ENCODE assay signal across 8 cellular contexts in the genomic region with DNA sequence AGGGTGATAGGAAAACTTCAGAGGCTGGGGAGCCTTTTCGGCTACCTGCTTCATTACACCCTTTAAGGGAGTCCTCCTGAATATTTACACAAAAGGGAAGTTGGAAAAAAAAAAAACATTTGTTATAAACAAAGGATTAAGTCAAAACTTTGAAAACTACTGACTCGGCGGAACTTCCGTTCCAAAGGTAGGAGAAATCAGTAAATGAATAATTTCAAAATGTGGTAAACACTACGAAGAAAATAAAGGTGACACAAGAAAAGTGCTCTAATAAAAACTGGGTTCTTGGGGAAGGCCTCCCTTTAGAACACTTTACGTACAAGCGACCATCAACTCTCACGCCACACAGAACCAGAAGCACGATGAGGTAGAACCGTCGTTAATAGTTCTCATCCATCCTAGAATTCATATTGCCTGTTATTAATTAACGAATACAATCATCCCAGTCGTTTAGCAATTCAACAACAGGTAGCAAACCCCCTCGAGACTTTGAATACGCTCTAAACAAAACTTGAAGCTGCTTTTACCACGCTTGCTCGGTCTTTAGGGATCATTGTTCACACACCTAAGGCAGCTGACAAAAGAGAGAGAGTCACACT. TPM values are rescaled to one million over a fixed set of nuclear protein-coding genes. Genes with fewer than 3 reads are reported as not detected.
DNase-seq lines count a peak whose midpoint lies in the region; ATAC-seq and TF ChIP-seq lines count a peak whose summit lies in the region.

No MANE protein-coding gene starts in this region.

- H3K4me1 ChIP-seq in iPS DF 6.9 (ENCODE audit: control insufficient read depth, insufficient read depth, low read length) (peaks cover 2% of the 10 kb centered on the region), smooth muscle cell (ENCODE audit: low read depth) (peaks cover 22% of the 10 kb centered on the region)

- WGBS in iPS DF 6.9 (ENCODE audit: insufficient coverage, insufficient read length) = no CpG with 5 or more reads among the region's 17 CpGs
- WGBS in smooth muscle cell (ENCODE audit: low lambda C conversion rate) = under 1% methylated on average over 17 of the region's 17 CpGs

- H3K27me3 ChIP-seq in iPS DF 6.9 (ENCODE audit: control insufficient read depth, insufficient read depth, low read length) (no peaks in the 10 kb centered on the region), smooth muscle cell (ENCODE audit: low read depth) (no peaks in the 10 kb centered on the region)

- H3K9me3 Mint-ChIP-seq in activated T-helper 1 cell treated with anti-CD3 and anti-CD28 coated beads, Interleukin-12 subunit alpha, Interleukin-12 subunit beta, Interleukin-2, Interleukin-4 antibody, amounts not matched to agents 30 ng/mL and 10 ng/mL and 1 ng/mL, durations not matched to agents 14 hours and 24 hours and 36 hours = no peaks in the 10 kb centered on the region

- intact Hi-C loops in activated T-helper 1 cell treated with anti-CD3 and anti-CD28 coated beads, Interleukin-12 subunit alpha, Interleukin-12 subunit beta, Interleukin-2, Interleukin-4 antibody, amounts not matched to agents 30 ng/mL and 10 ng/mL and 1 ng/mL, durations not matched to agents 14 hours and 24 hours and 36 hours (cut with micrococcal nuclease) = loop anchor here (1.0 to 10.0 kb wide), 9 partner anchors 8 to 1311 kb away; a partner anchor contains a TSS

- no peak for ATAC-seq in HG02610 (IDR thresholded peaks at IDR 0.05; ENCODE audit: unreplicated experiment)

- peaks cover 8% of the 10 kb centered on the region for H3F3A ChIP-seq in smooth muscle cell (ENCODE audit: low read depth)

- peaks cover 7% of the 10 kb centered on the region for H3K36me3 Mint-ChIP-seq in activated T-helper 1 cell treated with anti-CD3 and anti-CD28 coated beads, Interleukin-12 subunit alpha, Interleukin-12 subunit beta, Interleukin-2, Interleukin-4 antibody, amounts not matched to agents 30 ng/mL and 10 ng/mL and 1 ng/mL, durations not matched to agents 14 hours and 24 hours and 36 hours (ENCODE audit: low read depth)

- peak overlapping the region; percentile 92 for H3K4me2 ChIP-seq in smooth muscle cell

- peaks cover 28% of the 10 kb centered on the region for H3K4me1 Mint-ChIP-seq in activated T-helper 1 cell treated with anti-CD3 and anti-CD28 coated beads, Interleukin-12 subunit alpha, Interleukin-12 subunit beta, Interleukin-2, Interleukin-4 antibody, amounts not matched to agents 30 ng/mL and 10 ng/mL and 1 ng/mL, durations not matched to agents 14 hours and 24 hours and 36 hours (ENCODE audit: low read depth)

- no peaks in the 10 kb centered on the region for H3K36me3 ChIP-seq in iPS DF 6.9 (ENCODE audit: control insufficient read depth, insufficient read depth, low read length)
- H3K36me3 ChIP-seq in smooth muscle cell (ENCODE audit: low read depth) = no peaks in the 10 kb centered on the region

- TF ChIP-seq CTCF in smooth muscle cell (IDR thresholded peaks at IDR 0.05; ENCODE audit: borderline replicate concordance, insufficient read depth, poor library complexity, severe bottlenecking) = no peak

- H3K27me3 Mint-ChIP-seq in activated T-helper 1 cell treated with anti-CD3 and anti-CD28 coated beads, Interleukin-12 subunit alpha, Interleukin-12 subunit beta, Interleukin-2, Interleukin-4 antibody, amounts not matched to agents 30 ng/mL and 10 ng/mL and 1 ng/mL, durations not matched to agents 14 hours and 24 hours and 36 hours (ENCODE audit: insufficient read depth) = no peaks in the 10 kb centered on the region

- H3K27ac ChIP-seq in iPS DF 6.9 (ENCODE audit: low read length) = no peak overlapping the region
- H3K27ac ChIP-seq in smooth muscle cell (ENCODE audit: low read depth) = peak overlapping the region; percentile 94

- H3K9me3 ChIP-seq in iPS DF 6.9 (ENCODE audit: control insufficient read depth, insufficient read depth, low read length) (no peaks in the 10 kb centered on the region), smooth muscle cell (replicated peaks; ENCODE audit: low read depth) (no peaks in the 10 kb centered on the region)

- peaks cover 48% of the 10 kb centered on the region for H4K20me1 ChIP-seq in smooth muscle cell (ENCODE audit: low read depth)

- H2AFZ ChIP-seq in smooth muscle cell (ENCODE audit: low read depth) = peak overlapping the region; percentile 85

- DNase-seq in NCI-H1105 treated with DMSO at 0.1 percent for 48 hours (lab: John Stamatoyannopoulos, UW) = peak; percentile 26
- DNase-seq in NCI-H1105 (lab: John Stamatoyannopoulos, UW) = no peak
- peak; percentile 33 for DNase-seq in HS-5 (ENCODE audit: low read depth)
- DNase-seq in activated T-helper 1 cell treated with anti-CD3 and anti-CD28 coated beads, Interleukin-12 subunit alpha, Interleukin-12 subunit beta, Interleukin-2, Interleukin-4 antibody, amounts not matched to agents 30 ng/mL and 10 ng/mL and 1 ng/mL, durations not matched to agents 14 hours and 24 hours and 36 hours (ENCODE audit: low spot score) = no peak
- no peak for DNase-seq in iPS DF 6.9 (ENCODE audit: low read depth, low spot score)
- no peak for DNase-seq in smooth muscle cell (lab: John Stamatoyannopoulos, UW; ENCODE audit: unreplicated experiment)
- DNase-seq in NCI-H2196 treated with DMSO at 0.1 percent for 48 hours (lab: John Stamatoyannopoulos, UW; ENCODE audit: unreplicated experiment) = no peak

- H3K4me3 ChIP-seq in iPS DF 6.9 (ENCODE audit: low read length) (peak overlapping the region; percentile 92), smooth muscle cell (peak overlapping the region; percentile 83)

- peaks cover 54% of the 10 kb centered on the region for H3K79me2 ChIP-seq in smooth muscle cell (ENCODE audit: low read depth)

- H3K27ac Mint-ChIP-seq in activated T-helper 1 cell treated with anti-CD3 and anti-CD28 coated beads, Interleukin-12 subunit alpha, Interleukin-12 subunit beta, Interleukin-2, Interleukin-4 antibody, amounts not matched to agents 30 ng/mL and 10 ng/mL and 1 ng/mL, durations not matched to agents 14 hours and 24 hours and 36 hours = peak overlapping the region; percentile 94

- peak overlapping the region; percentile 96 for H3K4me3 Mint-ChIP-seq in activated T-helper 1 cell treated with anti-CD3 and anti-CD28 coated beads, Interleukin-12 subunit alpha, Interleukin-12 subunit beta, Interleukin-2, Interleukin-4 antibody, amounts not matched to agents 30 ng/mL and 10 ng/mL and 1 ng/mL, durations not matched to agents 14 hours and 24 hours and 36 hours

- H3K9ac ChIP-seq in smooth muscle cell (ENCODE audit: low read depth) = peak overlapping the region; percentile 99

RNA-seq across cellular contexts. Expression of a gene that starts 0.9 kb away (rescaled TPM):
- total RNA-seq in activated T-helper 1 cell treated with anti-CD3 and anti-CD28 coated beads, Interleukin-12 subunit alpha, Interleukin-12 subunit beta, Interleukin-2, Interleukin-4 antibody, amounts not matched to agents 30 ng/mL and 10 ng/mL and 1 ng/mL, durations not matched to agents 14 hours and 24 hours and 36 hours = 136 and 148 TPM in 2 replicates
- 40.5 and 46.2 TPM in 2 replicates for total RNA-seq in smooth muscle cell
- polyA plus RNA-seq in smooth muscle cell = 45.2 and 50.3 TPM in 2 replicates

RNA-seq across cellular contexts. Expression of a gene that starts 22.1 kb away (rescaled TPM):
- 149 and 154 TPM in 2 replicates for total RNA-seq in activated T-helper 1 cell treated with anti-CD3 and anti-CD28 coated beads, Interleukin-12 subunit alpha, Interleukin-12 subunit beta, Interleukin-2, Interleukin-4 antibody, amounts not matched to agents 30 ng/mL and 10 ng/mL and 1 ng/mL, durations not matched to agents 14 hours and 24 hours and 36 hours
- 35.9 and 36.3 TPM in 2 replicates for total RNA-seq in smooth muscle cell
- polyA plus RNA-seq in smooth muscle cell = 45.4 and 51.6 TPM in 2 replicates

Comparison
In these comparisons a context has a peak if more than half of its experiments do, and no peak if none do; other contexts are left out.
1. DNase-seq: peak in NCI-H1105 treated with DMSO at 0.1 percent for 48 hours (single experiment) and HS-5 (single experiment); none in NCI-H1105 (single experiment), activated T-helper 1 cell treated with anti-CD3 and anti-CD28 coated beads, Interleukin-12 subunit alpha, Interleukin-12 subunit beta, Interleukin-2, Interleukin-4 antibody, amounts not matched to agents 30 ng/mL and 10 ng/mL and 1 ng/mL, durations not matched to agents 14 hours and 24 hours and 36 hours (single experiment), iPS DF 6.9 (single experiment), smooth muscle cell (single experiment) and NCI-H2196 treated with DMSO at 0.1 percent for 48 hours (single experiment).